22 cellular contexts compared by ENCODE assay signal in genomic region chr15:100893964-100894295, GRCh38. TPM values are rescaled to one million over a fixed set of nuclear protein-coding genes. Genes with fewer than 3 reads are reported as not detected.
"Had no signal": no experiment of that assay in that cellular context is flagged by ENCODE, and none has a peak within 500 bp of the region (broad histone marks: within the 10 kb centered on the region; RNA-seq: fewer than 3 reads in every experiment).

No MANE protein-coding gene starts in this region.

- H3K9me3 ChIP-seq: body of pancreas, left ventricle myocardium inferior, tibial artery had no signal

- ATAC-seq: activated CD4-positive, CD25-positive, alpha-beta regulatory T cell treated with anti-CD3 and anti-CD28 coated beads, Interleukin-2, amount 50 U/mL, for 24 hours; activated CD8-positive, alpha-beta memory T cell treated with anti-CD3 and anti-CD28 coated beads, Interleukin-2, amount 10 ng/mL, durations not matched to agents 7 days and 5 days; activated CD8-positive, alpha-beta T cell treated with anti-CD3 and anti-CD28 coated beads for 36 hours; activated naive CD8-positive, alpha-beta T cell treated with anti-CD3 and anti-CD28 coated beads, Interleukin-2, amount 50 U/mL, for 24 hours; body of pancreas; esophagus mucosa; natural killer cell treated with Interleukin-12 subunit alpha and Interleukin-12 subunit beta and Interleukin-15 and Interleukin-18, amount 100 ng/mL, for 72 hours had no signal

- FAIRE-seq: endothelial cell of umbilical vein had no signal

- H3K27ac ChIP-seq: body of pancreas, left ventricle myocardium inferior had no signal

- H3K27ac Mint-ChIP-seq: activated CD4-positive, alpha-beta T cell treated with anti-CD3 and anti-CD28 coated beads, Interleukin-2, amount 10 ng/mL, durations not matched to agents 7 days and 5 days; activated CD8-positive, alpha-beta memory T cell treated with anti-CD3 and anti-CD28 coated beads, Interleukin-2, amount 10 ng/mL, durations not matched to agents 7 days and 5 days; activated CD8-positive, alpha-beta T cell treated with anti-CD3 and anti-CD28 coated beads for 36 hours; activated naive CD8-positive, alpha-beta T cell treated with anti-CD3 and anti-CD28 coated beads, Interleukin-2, amount 50 U/mL, for 24 hours; natural killer cell treated with Interleukin-12 subunit alpha and Interleukin-12 subunit beta and Interleukin-15 and Interleukin-18, amount 100 ng/mL, for 72 hours had no signal

- H3K27me3 ChIP-seq: body of pancreas had no signal

- H3K36me3 Mint-ChIP-seq: activated CD8-positive, alpha-beta memory T cell treated with anti-CD3 and anti-CD28 coated beads, Interleukin-2, amount 10 ng/mL, durations not matched to agents 7 days and 5 days; natural killer cell treated with Interleukin-12 subunit alpha and Interleukin-12 subunit beta and Interleukin-15 and Interleukin-18, amount 100 ng/mL, for 72 hours had no signal

- H3K4me3 Mint-ChIP-seq: activated CD4-positive, alpha-beta T cell treated with anti-CD3 and anti-CD28 coated beads, Interleukin-2, amount 10 ng/mL, durations not matched to agents 7 days and 5 days; activated CD8-positive, alpha-beta memory T cell treated with anti-CD3 and anti-CD28 coated beads, Interleukin-2, amount 10 ng/mL, durations not matched to agents 7 days and 5 days; activated CD8-positive, alpha-beta T cell treated with anti-CD3 and anti-CD28 coated beads for 36 hours; activated naive CD8-positive, alpha-beta T cell treated with anti-CD3 and anti-CD28 coated beads, Interleukin-2, amount 50 U/mL, for 24 hours; natural killer cell treated with Interleukin-12 subunit alpha and Interleukin-12 subunit beta and Interleukin-15 and Interleukin-18, amount 100 ng/mL, for 72 hours had no signal

- H3K4me3 ChIP-seq: body of pancreas, left ventricle myocardium inferior, tibial artery had no signal

- H3K36me3 ChIP-seq: left ventricle myocardium inferior, tibial artery had no signal

- H3K9me3 Mint-ChIP-seq: activated CD4-positive, alpha-beta T cell treated with anti-CD3 and anti-CD28 coated beads, Interleukin-2, amount 10 ng/mL, durations not matched to agents 7 days and 5 days; activated CD8-positive, alpha-beta T cell treated with anti-CD3 and anti-CD28 coated beads for 36 hours; activated naive CD8-positive, alpha-beta T cell treated with anti-CD3 and anti-CD28 coated beads, Interleukin-2, amount 50 U/mL, for 24 hours; natural killer cell treated with Interleukin-12 subunit alpha and Interleukin-12 subunit beta and Interleukin-15 and Interleukin-18, amount 100 ng/mL, for 72 hours had no signal

- DNase-seq: activated CD4-positive, alpha-beta T cell treated with anti-CD3 and anti-CD28 coated beads, Interleukin-2, amount 10 ng/mL, durations not matched to agents 7 days and 5 days; activated CD8-positive, alpha-beta memory T cell treated with anti-CD3 and anti-CD28 coated beads, Interleukin-2, amount 10 ng/mL, durations not matched to agents 7 days and 5 days; activated CD8-positive, alpha-beta T cell treated with anti-CD3 and anti-CD28 coated beads for 36 hours; activated gamma-delta T cell; activated naive CD4-positive, alpha-beta T cell treated with anti-CD3 and anti-CD28 coated beads, Interleukin-2, amount 50 U/mL, for 16 hours; activated naive CD8-positive, alpha-beta T cell treated with anti-CD3 and anti-CD28 coated beads, Interleukin-2, amount 50 U/mL, for 24 hours; activated T-cell treated with anti-CD3 and anti-CD28 coated beads for 4 hours; body of pancreas; effector memory CD4-positive, alpha-beta T cell; foreskin melanocyte; hippocampal formation; kidney glomerular epithelial cell; left ventricle myocardium inferior; nucleus accumbens; stimulated activated CD4-positive, alpha-beta T cell treated with anti-CD3 and anti-CD28 coated beads, Interleukin-4, amount 100 ng/mL, for 1 hour; stimulated activated naive CD4-positive, alpha-beta T cell had no signal

- H3K4me1 Mint-ChIP-seq: activated CD4-positive, alpha-beta T cell treated with anti-CD3 and anti-CD28 coated beads, Interleukin-2, amount 10 ng/mL, durations not matched to agents 7 days and 5 days; activated CD8-positive, alpha-beta memory T cell treated with anti-CD3 and anti-CD28 coated beads, Interleukin-2, amount 10 ng/mL, durations not matched to agents 7 days and 5 days had no signal

RNA-seq across cellular contexts. Expression of gene ALDH1A3, which starts 14.3 kb away (rescaled TPM):
- total RNA-seq: activated CD4-positive, alpha-beta T cell treated with anti-CD3 and anti-CD28 coated beads, Interleukin-2, amount 10 ng/mL, durations not matched to agents 7 days and 5 days; activated CD8-positive, alpha-beta memory T cell treated with anti-CD3 and anti-CD28 coated beads, Interleukin-2, amount 10 ng/mL, durations not matched to agents 7 days and 5 days; activated CD8-positive, alpha-beta T cell treated with anti-CD3 and anti-CD28 coated beads for 36 hours; natural killer cell treated with Interleukin-12 subunit alpha and Interleukin-12 subunit beta and Interleukin-15 and Interleukin-18, amount 100 ng/mL, for 72 hours; T-helper 2 cell treated with Interferon-gamma antibody and Interleukin-4, amounts not matched to agents 100 ng/mL and 5 ng/mL, for 36 hours had no signal
